Comparison of ENCODE assay signal across 24 cellular contexts in the genomic region with DNA sequence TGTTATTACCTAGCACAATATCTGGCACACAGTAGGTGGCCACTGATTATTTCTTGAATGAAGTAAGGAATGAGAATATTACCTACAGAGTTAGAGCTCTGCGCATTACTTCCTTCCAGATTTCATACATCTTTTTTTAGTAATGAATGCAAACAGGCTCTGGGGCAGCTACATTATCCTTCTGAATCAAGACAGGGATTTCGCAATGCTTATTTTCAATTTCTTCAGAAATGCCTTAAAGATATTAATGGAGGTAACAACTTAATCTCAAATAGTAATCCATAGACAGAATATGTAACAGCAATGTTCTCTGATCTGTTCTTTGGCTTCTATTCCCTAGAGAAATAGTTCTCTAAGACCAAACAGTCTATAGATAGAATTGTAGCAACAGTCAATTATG. TPM values are rescaled to one million over a fixed set of nuclear protein-coding genes. Genes with fewer than 3 reads are reported as not detected.
DNase-seq lines count a peak whose midpoint lies in the region; ATAC-seq, FAIRE-seq and TF ChIP-seq lines count a peak whose summit lies in the region.
"Had no signal": no experiment of that assay in that cellular context is flagged by ENCODE, and none has a peak within 500 bp of the region (broad histone marks: within the 10 kb centered on the region; RNA-seq: fewer than 3 reads in every experiment).

No MANE protein-coding gene starts in this region.

- TF ChIP-seq CTCF in HepG2 (CRISPR knock-in tag; IDR thresholded peaks at IDR 0.05) (no peak), right lobe of liver (IDR thresholded peaks at IDR 0.05) (no peak), fibroblast of lung (conservative IDR thresholded peaks at IDR 0.05 in 1 of 2, IDR thresholded peaks at IDR 0.05 in 1 of 2; ENCODE audit: low read depth in 1 of 2, low read length in 2 of 2) (no peak), osteoblast (IDR thresholded peaks at IDR 0.05; ENCODE audit: extremely low read depth, low read depth, low read length) (no peak), MCF 10A (IDR thresholded peaks at IDR 0.05; ENCODE audit: unreplicated experiment) (no peak), vagina (IDR thresholded peaks at IDR 0.05) (no peak)

- no peak overlapping the region for H3K4me3 Mint-ChIP-seq in MCF 10A (ENCODE audit: unreplicated experiment)
- H3K4me3 Mint-ChIP-seq: B cell; CD4-positive, CD25-positive, alpha-beta regulatory T cell; CD8-positive, alpha-beta T cell had no signal

- H3K9me3 ChIP-seq in HepG2 (ENCODE audit: low read length) (no peaks in the 10 kb centered on the region), right lobe of liver (no peaks in the 10 kb centered on the region), fibroblast of lung (ENCODE audit: control insufficient read depth, insufficient read depth, low read depth, low read length) (no peaks in the 10 kb centered on the region), osteoblast (ENCODE audit: low read depth, low read length) (no peaks in the 10 kb centered on the region), vagina (no peaks in the 10 kb centered on the region)

- no peak overlapping the region for H3K27ac Mint-ChIP-seq in MCF 10A (ENCODE audit: low read depth, unreplicated experiment)
- H3K27ac Mint-ChIP-seq: B cell; CD4-positive, CD25-positive, alpha-beta regulatory T cell; CD8-positive, alpha-beta T cell had no signal

- H3K9ac ChIP-seq in HepG2 (ENCODE audit: insufficient read depth, low read depth, low read length) (no peak overlapping the region), fibroblast of lung (ENCODE audit: insufficient read depth, low read length) (no peak overlapping the region)
- H3K9ac ChIP-seq: BLaER1 had no signal

- DNase-seq in HepG2 (ENCODE audit: low spot score), result no peak
- no peak for DNase-seq in right lobe of liver
- DNase-seq in MV-4-11 (lab: John Stamatoyannopoulos, UW), result peak; percentile 11
- DNase-seq in fibroblast of lung (ENCODE audit: low read depth in 2 of 2), result no peak
- peak; percentile 65 for DNase-seq in osteoblast (ENCODE audit: insufficient read length, low spot score, missing footprints)
- DNase-seq in MCF 10A (ENCODE audit: unreplicated experiment), result no peak
- DNase-seq in vagina (ENCODE audit: extremely low spot score in 2 of 2), result no peak
- DNase-seq: CD4-positive, CD25-positive, alpha-beta regulatory T cell; CD8-positive, alpha-beta T cell; DMS 273 treated with DMSO at 0.1 percent for 48 hours; DMS79; EL; GDM1; GOT3; H7; HCEC 1CT had no signal

- ATAC-seq in HepG2 (no peak), right lobe of liver (no peak), GM19023 (IDR thresholded peaks at IDR 0.05; ENCODE audit: unreplicated experiment) (no peak)
- ATAC-seq: CD8-positive, alpha-beta T cell; GM12878 had no signal

- no peak overlapping the region for H3K4me3 ChIP-seq in HepG2 (replicated peaks in 1 of 3; ENCODE audit: insufficient read depth in 1 of 3, low read depth in 2 of 3, low read length in 3 of 3)
- no peak overlapping the region for H3K4me3 ChIP-seq in right lobe of liver
- H3K4me3 ChIP-seq in fibroblast of lung (replicated peaks in 1 of 4; ENCODE audit: control extremely low read depth in 1 of 4, insufficient read depth in 1 of 4, low read depth in 3 of 4, low read length in 4 of 4), result no peak overlapping the region
- H3K4me3 ChIP-seq in osteoblast (ENCODE audit: insufficient read depth, low read length), result no peak overlapping the region
- no peak overlapping the region for H3K4me3 ChIP-seq in vagina
- H3K4me3 ChIP-seq: BLaER1, GM12878 had no signal

- no peak for FAIRE-seq in HepG2 (lab: Jason Lieb, UNC)
- FAIRE-seq: A204.1, D721Med, GM12878 had no signal

- no peaks in the 10 kb centered on the region for H3K36me3 ChIP-seq in HepG2 (replicated peaks in 1 of 2; ENCODE audit: control insufficient read depth in 1 of 2, insufficient read depth in 2 of 2, low read length in 2 of 2)
- no peaks in the 10 kb centered on the region for H3K36me3 ChIP-seq in right lobe of liver
- no peaks in the 10 kb centered on the region for H3K36me3 ChIP-seq in fibroblast of lung (ENCODE audit: control insufficient read depth, insufficient read depth, low read length)
- H3K36me3 ChIP-seq in osteoblast (ENCODE audit: insufficient read depth, low read length), result no peaks in the 10 kb centered on the region
- H3K36me3 ChIP-seq in vagina, result no peaks in the 10 kb centered on the region
- H3K36me3 ChIP-seq: BLaER1 had no signal

- WGBS in HepG2 (ENCODE audit: low lambda C conversion rate), result 49% methylated on average over 2 of the region's 2 CpGs
- 92% methylated on average over 2 of the region's 2 CpGs for WGBS in right lobe of liver (ENCODE audit: insufficient coverage, low coverage, low lambda C conversion rate, missing lambda C conversion rate)

- POLR2A ChIA-PET in HepG2 (lab: Yijun Ruan, JAX), result no interaction called here
- POLR2A ChIA-PET in MCF 10A (lab: Yijun Ruan, JAX), result no interaction called here

- no peaks in the 10 kb centered on the region for H3K79me2 ChIP-seq in HepG2 (ENCODE audit: insufficient read depth, low read length)
- no peaks in the 10 kb centered on the region for H3K79me2 ChIP-seq in fibroblast of lung (ENCODE audit: control insufficient read depth, insufficient read depth, low read length)
- H3K79me2 ChIP-seq in osteoblast (ENCODE audit: insufficient read depth, low read length), result no peaks in the 10 kb centered on the region

- H3K27me3 Mint-ChIP-seq in MCF 10A (ENCODE audit: insufficient read depth, unreplicated experiment), result no peaks in the 10 kb centered on the region

- no TSS peak for BruUV-seq in HepG2 (replicated peaks; lab: Mats Ljungman, UMichigan)
- no TSS peak for BruUV-seq in MCF 10A (replicated peaks; lab: Mats Ljungman, UMichigan)

- no peaks in the 10 kb centered on the region for H4K20me1 ChIP-seq in HepG2 (ENCODE audit: insufficient read depth, low read length)
- no peaks in the 10 kb centered on the region for H4K20me1 ChIP-seq in fibroblast of lung (ENCODE audit: control insufficient read depth, extremely low read depth, insufficient read depth, low read length)
- H4K20me1 ChIP-seq in osteoblast (ENCODE audit: insufficient read depth, low read length), result no peaks in the 10 kb centered on the region

- CTCF ChIA-PET in HepG2 (lab: Yijun Ruan, JAX; ENCODE audit: low intra/inter-chr PET ratio, low total read pairs) (no interaction called here), MCF 10A (lab: Yijun Ruan, JAX) (no interaction called here)

- peaks cover 12% of the 10 kb centered on the region for H3K4me1 ChIP-seq in HepG2 (ENCODE audit: insufficient read depth, low read length)
- peaks cover 0 to 11% (median 2%) of the 10 kb centered on the region in 4 donors for H3K4me1 ChIP-seq in right lobe of liver
- no peaks in the 10 kb centered on the region for H3K4me1 ChIP-seq in fibroblast of lung (ENCODE audit: control insufficient read depth, extremely low read depth, insufficient read depth, low read length)
- H3K4me1 ChIP-seq in osteoblast (ENCODE audit: insufficient read depth, low read length), result peaks cover 13% of the 10 kb centered on the region
- peaks cover 13% of the 10 kb centered on the region for H3K4me1 ChIP-seq in vagina

- H3K4me2 ChIP-seq in HepG2 (ENCODE audit: low read depth, low read length) (no peak overlapping the region), fibroblast of lung (ENCODE audit: extremely low read depth, insufficient read depth, low read length) (peak overlapping the region; percentile 25), osteoblast (ENCODE audit: insufficient read depth, low read length) (no peak overlapping the region)
- H3K4me2 ChIP-seq: BLaER1 had no signal

- H3K27me3 ChIP-seq in HepG2 (ENCODE audit: control insufficient read depth in 1 of 2, insufficient read depth in 2 of 2, low read length in 2 of 2), result peaks cover 5 to 15% of the 10 kb centered on the region in 2 experiments; a peak in 3 of 5 replicates
- H3K27me3 ChIP-seq in right lobe of liver, result peaks cover 0 to 13% of the 10 kb centered on the region in 2 donors
- H3K27me3 ChIP-seq in fibroblast of lung (ENCODE audit: control insufficient read depth, insufficient read depth, low read length), result peaks cover 5% of the 10 kb centered on the region
- H3K27me3 ChIP-seq in osteoblast (ENCODE audit: insufficient read depth, low read length), result peaks cover 12% of the 10 kb centered on the region
- no peaks in the 10 kb centered on the region for H3K27me3 ChIP-seq in vagina

- no peaks in the 10 kb centered on the region for H3K4me1 Mint-ChIP-seq in MCF 10A (ENCODE audit: insufficient read depth, unreplicated experiment)

- H2AFZ ChIP-seq in HepG2 (ENCODE audit: low read length), result no peak overlapping the region
- H2AFZ ChIP-seq in fibroblast of lung (ENCODE audit: low read length), result no peak overlapping the region
- no peak overlapping the region for H2AFZ ChIP-seq in osteoblast (ENCODE audit: low read length)

- H3K36me3 Mint-ChIP-seq in MCF 10A (ENCODE audit: insufficient read depth, unreplicated experiment), result no peaks in the 10 kb centered on the region
- H3K36me3 Mint-ChIP-seq: CD4-positive, CD25-positive, alpha-beta regulatory T cell; CD8-positive, alpha-beta T cell had no signal

- no peak for TF ChIP-seq RAD21 in HepG2 (CRISPR knock-in tag; IDR thresholded peaks at IDR 0.05)

- intact Hi-C loops in HepG2 (cut with micrococcal nuclease; ENCODE audit: unreplicated experiment) (no loop called here), right lobe of liver (cut with DNase I) (no loop called here), MCF 10A (cut with micrococcal nuclease) (no loop called here), vagina (cut with DNase I) (no loop called here)

- TF ChIP-seq EP300 in HepG2 (IDR thresholded peaks at IDR 0.05; ENCODE audit: low read depth in 2 of 2, low read length in 2 of 2), result no peak
- TF ChIP-seq EP300 in HepG2 (CRISPR knock-in tag; IDR thresholded peaks at IDR 0.05; ENCODE audit: borderline replicate concordance), result no peak

- H3K9me3 Mint-ChIP-seq in MCF 10A (ENCODE audit: unreplicated experiment), result no peaks in the 10 kb centered on the region

- TF ChIP-seq POLR2A in HepG2 (IDR thresholded peaks at IDR 0.05; ENCODE audit: insufficient read depth in 1 of 2, low read depth in 2 of 2, low read length in 2 of 2) (no peak), right lobe of liver (IDR thresholded peaks at IDR 0.05) (no peak), vagina (IDR thresholded peaks at IDR 0.05) (no peak)

- in situ Hi-C loops in HepG2 (cut with HindIII; ENCODE audit: extremely low pct_ligation_motif_present, low pct_unique_long_range_greater_than_20kb), result no loop called here

- H3K27ac ChIP-seq in HepG2 (ENCODE audit: extremely low read length, insufficient read depth, low read length) (no peak overlapping the region), right lobe of liver (no peak overlapping the region), fibroblast of lung (ENCODE audit: insufficient read depth, low read length) (no peak overlapping the region), osteoblast (ENCODE audit: low read depth, low read length) (no peak overlapping the region), vagina (no peak overlapping the region)
- H3K27ac ChIP-seq: 22Rv1, BLaER1, C4-2B had no signal

RNA-seq across cellular contexts. Expression of a gene that starts 32.6 kb away (rescaled TPM):
- total RNA-seq in HepG2 (2016; rRNA removed; fragmentation: Illumina TruSeq; extraction: Trizol) (4.2 TPM in 2 replicates), right lobe of liver (1 to 10 TPM in 3 of 6 experiments, under 1 TPM in 2, not detected in 1; 0.30 to 1.4 (median 1.2) TPM), fibroblast of lung (10.8 and 19.2 TPM in 2 replicates), osteoblast (32.1 and 37.6 TPM in 2 replicates), MCF 10A (2022) (not detected in 2 replicates), vagina (25.8 TPM)
- 1.9 and 3.2 TPM in 2 replicates for total RNA-seq in HepG2 (2016; cell fraction: cytosol; rRNA removed; fragmentation: Illumina TruSeq; extraction: Trizol; ENCODE audit: low read depth)
- total RNA-seq in HepG2 (2016; cell fraction: insoluble cytoplasmic fraction; rRNA removed; fragmentation: Illumina TruSeq; extraction: Trizol), result 4.0 and 4.4 TPM in 2 replicates
- total RNA-seq in HepG2 (2016; cell fraction: membrane; rRNA removed; fragmentation: Illumina TruSeq; extraction: Trizol), result 3.2 and 4.1 TPM in 2 replicates
- total RNA-seq in HepG2 (2016; cell fraction: nucleus; rRNA removed; fragmentation: Illumina TruSeq; extraction: Trizol), result 1.3 and 1.7 TPM in 2 replicates
- polyA plus RNA-seq in HepG2 (2011; rRNA removed) (4.8 and 7.4 TPM in 2 replicates), fibroblast of lung (23.5 and 25.3 TPM in 2 replicates)
- polyA plus RNA-seq in HepG2 (2011; cell fraction: cytosol; rRNA removed), result 6.0 and 6.8 TPM in 2 replicates
- polyA plus RNA-seq in HepG2 (2011; cell fraction: nucleus; rRNA removed), result 4.8 and 7.1 TPM in 2 replicates
- 1.3 and 2.3 TPM in 2 replicates for polyA plus RNA-seq in HepG2 (2012)
- polyA plus RNA-seq in HepG2 (2016; cell fraction: cytosol; fragmentation: Illumina TruSeq; extraction: Trizol; ENCODE audit: low read depth), result 2.5 and 3.2 TPM in 2 replicates
- 5.0 and 6.3 TPM in 2 replicates for polyA plus RNA-seq in HepG2 (2016; cell fraction: insoluble cytoplasmic fraction; fragmentation: Illumina TruSeq; extraction: Trizol; ENCODE audit: low read depth)
- 3.5 and 3.6 TPM in 2 replicates for polyA plus RNA-seq in HepG2 (2016; cell fraction: membrane; fragmentation: Illumina TruSeq; extraction: Trizol; ENCODE audit: low read depth)
- polyA plus RNA-seq in HepG2 (2016; cell fraction: nucleus; fragmentation: Illumina TruSeq; extraction: Trizol; ENCODE audit: insufficient read depth, low read depth), result 4.3 and 4.4 TPM in 2 replicates
- 3.3 and 67.7 TPM in 2 replicates for polyA minus RNA-seq in HepG2 (2011; rRNA and poly(A)+ RNA removed; ENCODE audit: low replicate concordance)
- polyA minus RNA-seq in HepG2 (2011; cell fraction: cytosol; rRNA and poly(A)+ RNA removed), result 3.8 and 4.1 TPM in 2 replicates
- 3.2 and 3.9 TPM in 2 replicates for polyA minus RNA-seq in HepG2 (2011; cell fraction: nucleus; rRNA and poly(A)+ RNA removed)
- polyA plus RNA-seq in fibroblast of lung (2012), result 39.9 and 45.5 TPM in 2 replicates
- polyA minus RNA-seq in fibroblast of lung (ENCODE audit: low replicate concordance), result 4.9 and 13.2 TPM in 2 replicates
- total RNA-seq: H7 had no signal

RNA-seq across cellular contexts. Expression of a gene that starts 33.0 kb away (rescaled TPM):
- total RNA-seq in HepG2 (2016; rRNA removed; fragmentation: Illumina TruSeq; extraction: Trizol) (0.64 and 0.77 TPM in 2 replicates), right lobe of liver (under 1 TPM in 4 of 6 experiments, not detected in 2; 0.13 to 0.37 (median 0.21) TPM), fibroblast of lung (3.9 and 7.6 TPM in 2 replicates), osteoblast (15.2 and 16.5 TPM in 2 replicates), MCF 10A (2022) (not detected in 2 replicates), vagina (5.9 TPM)
- 0.35 TPM in 1 of 2 replicates, not detected in the other for total RNA-seq in HepG2 (2016; cell fraction: cytosol; rRNA removed; fragmentation: Illumina TruSeq; extraction: Trizol; ENCODE audit: low read depth)
- 0.31 and 0.78 TPM in 2 replicates for total RNA-seq in HepG2 (2016; cell fraction: insoluble cytoplasmic fraction; rRNA removed; fragmentation: Illumina TruSeq; extraction: Trizol)
- total RNA-seq in HepG2 (2016; cell fraction: membrane; rRNA removed; fragmentation: Illumina TruSeq; extraction: Trizol), result 0.31 and 0.76 TPM in 2 replicates
- 1.1 TPM in 1 of 2 replicates, not detected in the other for total RNA-seq in HepG2 (2016; cell fraction: nucleus; rRNA removed; fragmentation: Illumina TruSeq; extraction: Trizol)
- polyA plus RNA-seq in HepG2 (2011; rRNA removed) (1.8 and 2.3 TPM in 2 replicates), fibroblast of lung (1.1 and 1.7 TPM in 2 replicates)
- polyA plus RNA-seq in HepG2 (2011; cell fraction: cytosol; rRNA removed), result 0.78 and 1.1 TPM in 2 replicates
- 1.3 and 1.6 TPM in 2 replicates for polyA plus RNA-seq in HepG2 (2011; cell fraction: nucleus; rRNA removed)
- polyA plus RNA-seq in HepG2 (2012), result 0.27 TPM in 1 of 2 replicates, not detected in the other
- 0.35 and 0.36 TPM in 2 replicates for polyA plus RNA-seq in HepG2 (2016; cell fraction: cytosol; fragmentation: Illumina TruSeq; extraction: Trizol; ENCODE audit: low read depth)
- polyA plus RNA-seq in HepG2 (2016; cell fraction: insoluble cytoplasmic fraction; fragmentation: Illumina TruSeq; extraction: Trizol; ENCODE audit: low read depth), result 0.41 and 0.54 TPM in 2 replicates
- 0.39 and 0.51 TPM in 2 replicates for polyA plus RNA-seq in HepG2 (2016; cell fraction: membrane; fragmentation: Illumina TruSeq; extraction: Trizol; ENCODE audit: low read depth)
- polyA plus RNA-seq in HepG2 (2016; cell fraction: nucleus; fragmentation: Illumina TruSeq; extraction: Trizol; ENCODE audit: insufficient read depth, low read depth), result 0.47 and 1.1 TPM in 2 replicates
- 12.7 TPM in 1 of 2 replicates, not detected in the other for polyA minus RNA-seq in HepG2 (2011; rRNA and poly(A)+ RNA removed; ENCODE audit: low replicate concordance)
- not detected in 2 replicates for polyA minus RNA-seq in HepG2 (2011; cell fraction: cytosol; rRNA and poly(A)+ RNA removed)
- 2.1 and 2.7 TPM in 2 replicates for polyA minus RNA-seq in HepG2 (2011; cell fraction: nucleus; rRNA and poly(A)+ RNA removed)
- polyA plus RNA-seq in fibroblast of lung (2012), result 1.0 and 1.1 TPM in 2 replicates
- polyA minus RNA-seq in fibroblast of lung (ENCODE audit: low replicate concordance), result not detected in 2 replicates
- total RNA-seq: H7 had no signal

RNA-seq across cellular contexts. Expression of a gene that starts 47.5 kb away (rescaled TPM):
- 0.83 and 1.4 TPM in 2 replicates for total RNA-seq in HepG2 (2016; rRNA removed; fragmentation: Illumina TruSeq; extraction: Trizol)
- 0.09 and 0.20 TPM in 2 replicates for total RNA-seq in HepG2 (2016; cell fraction: cytosol; rRNA removed; fragmentation: Illumina TruSeq; extraction: Trizol; ENCODE audit: low read depth)
- total RNA-seq in HepG2 (2016; cell fraction: insoluble cytoplasmic fraction; rRNA removed; fragmentation: Illumina TruSeq; extraction: Trizol), result 0.73 and 1.3 TPM in 2 replicates
- total RNA-seq in HepG2 (2016; cell fraction: membrane; rRNA removed; fragmentation: Illumina TruSeq; extraction: Trizol), result 0.41 and 0.46 TPM in 2 replicates
- total RNA-seq in HepG2 (2016; cell fraction: nucleus; rRNA removed; fragmentation: Illumina TruSeq; extraction: Trizol), result 0.69 and 0.90 TPM in 2 replicates
- 1.5 and 2.3 TPM in 2 replicates for polyA plus RNA-seq in HepG2 (2011; rRNA removed)
- 1.4 and 1.7 TPM in 2 replicates for polyA plus RNA-seq in HepG2 (2011; cell fraction: cytosol; rRNA removed)
- polyA plus RNA-seq in HepG2 (2011; cell fraction: nucleus; rRNA removed), result 5.9 and 8.6 TPM in 2 replicates
- polyA plus RNA-seq in HepG2 (2012), result 0.48 and 1.5 TPM in 2 replicates
- 0.10 and 0.12 TPM in 2 replicates for polyA plus RNA-seq in HepG2 (2016; cell fraction: cytosol; fragmentation: Illumina TruSeq; extraction: Trizol; ENCODE audit: low read depth)
- polyA plus RNA-seq in HepG2 (2016; cell fraction: insoluble cytoplasmic fraction; fragmentation: Illumina TruSeq; extraction: Trizol; ENCODE audit: low read depth), result 1.1 and 1.4 TPM in 2 replicates
- polyA plus RNA-seq in HepG2 (2016; cell fraction: membrane; fragmentation: Illumina TruSeq; extraction: Trizol; ENCODE audit: low read depth), result 0.26 and 0.31 TPM in 2 replicates
- 3.1 and 3.7 TPM in 2 replicates for polyA plus RNA-seq in HepG2 (2016; cell fraction: nucleus; fragmentation: Illumina TruSeq; extraction: Trizol; ENCODE audit: insufficient read depth, low read depth)
- polyA minus RNA-seq in HepG2 (2011; rRNA and poly(A)+ RNA removed; ENCODE audit: low replicate concordance), result 0.54 and 6.2 TPM in 2 replicates
- polyA minus RNA-seq in HepG2 (2011; cell fraction: cytosol; rRNA and poly(A)+ RNA removed), result 0.40 and 1.1 TPM in 2 replicates
- 2.4 and 3.4 TPM in 2 replicates for polyA minus RNA-seq in HepG2 (2011; cell fraction: nucleus; rRNA and poly(A)+ RNA removed)
- total RNA-seq in right lobe of liver, result 1 to 10 TPM in 5 of 6 experiments, under 1 TPM in 1; 0.64 to 4.2 (median 1.8) TPM
- total RNA-seq in fibroblast of lung, result 29.0 and 44.9 TPM in 2 replicates
- 13.8 and 22.6 TPM in 2 replicates for polyA plus RNA-seq in fibroblast of lung
- polyA plus RNA-seq in fibroblast of lung (2012), result 10.8 and 18.3 TPM in 2 replicates
- polyA minus RNA-seq in fibroblast of lung (ENCODE audit: low replicate concordance), result 6.2 and 14.0 TPM in 2 replicates
- 50.7 and 51.9 TPM in 2 replicates for total RNA-seq in osteoblast
- not detected in 2 replicates for total RNA-seq in MCF 10A (2022)
- 67.0 TPM for total RNA-seq in vagina
- total RNA-seq: CD8-positive, alpha-beta T cell had no signal

Comparison
In these comparisons a context has a peak if more than half of its experiments do, and no peak if none do; other contexts are left out.
1. DNase-seq: peak in MV-4-11 (single experiment) and osteoblast (single experiment); none in HepG2 (single experiment), right lobe of liver (0 of 3), fibroblast of lung (0 of 2), MCF 10A (single experiment) and vagina (0 of 2).